In the genomic region with DNA sequence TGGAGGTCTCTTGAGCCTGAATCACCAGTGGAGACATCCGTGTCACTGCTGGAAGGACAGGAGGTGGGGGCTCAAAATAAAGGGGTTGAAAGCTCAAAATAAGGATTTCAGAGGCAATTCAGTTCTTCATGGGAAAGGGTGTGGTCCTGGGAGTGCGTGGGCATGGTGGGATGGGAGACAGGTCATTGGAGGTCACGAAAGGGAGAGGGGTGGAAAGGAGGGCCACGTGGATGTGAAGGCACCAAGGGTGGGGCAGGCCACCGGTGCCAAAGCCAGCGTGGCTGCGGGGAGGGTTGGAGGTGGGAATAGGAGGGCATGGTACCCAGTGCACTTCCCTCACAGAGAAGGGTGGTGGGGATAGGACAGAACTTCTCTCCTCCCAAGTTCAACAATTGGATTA, we compare ENCODE assay signal across 7 cellular contexts. TPM values are rescaled to one million over a fixed set of nuclear protein-coding genes. Genes with fewer than 3 reads are reported as not detected.
"Had no signal": no experiment of that assay in that cellular context is flagged by ENCODE, and none has a peak within 500 bp of the region (broad histone marks: within the 10 kb centered on the region; RNA-seq: fewer than 3 reads in every experiment).

No MANE protein-coding gene starts in this region.

- H3K4me2 ChIP-seq: GM23338 had no signal

- H3K4me3 ChIP-seq: GM23338 had no signal

- H3K4me1 Mint-ChIP-seq: GM23338, H9, IgD-negative memory B cell had no signal

- H2AFZ ChIP-seq: GM23338 had no signal

- H3K36me3 Mint-ChIP-seq: IgD-negative memory B cell had no signal

- H3K27ac Mint-ChIP-seq: GM23338, H9 had no signal

- H3K4me3 Mint-ChIP-seq: GM23338, H9, IgD-negative memory B cell had no signal

- DNase-seq: H9, HCEC 1CT, KBM-7 had no signal

RNA-seq across cellular contexts. Expression of a gene that starts 59.7 kb away (rescaled TPM):
- total RNA-seq: GM23338, H1, H9, HT-29 had no signal
- polyA plus RNA-seq: GM23338, IgD-negative memory B cell had no signal
